ENCODE assay signal across 8 cellular contexts in the genomic region with DNA sequence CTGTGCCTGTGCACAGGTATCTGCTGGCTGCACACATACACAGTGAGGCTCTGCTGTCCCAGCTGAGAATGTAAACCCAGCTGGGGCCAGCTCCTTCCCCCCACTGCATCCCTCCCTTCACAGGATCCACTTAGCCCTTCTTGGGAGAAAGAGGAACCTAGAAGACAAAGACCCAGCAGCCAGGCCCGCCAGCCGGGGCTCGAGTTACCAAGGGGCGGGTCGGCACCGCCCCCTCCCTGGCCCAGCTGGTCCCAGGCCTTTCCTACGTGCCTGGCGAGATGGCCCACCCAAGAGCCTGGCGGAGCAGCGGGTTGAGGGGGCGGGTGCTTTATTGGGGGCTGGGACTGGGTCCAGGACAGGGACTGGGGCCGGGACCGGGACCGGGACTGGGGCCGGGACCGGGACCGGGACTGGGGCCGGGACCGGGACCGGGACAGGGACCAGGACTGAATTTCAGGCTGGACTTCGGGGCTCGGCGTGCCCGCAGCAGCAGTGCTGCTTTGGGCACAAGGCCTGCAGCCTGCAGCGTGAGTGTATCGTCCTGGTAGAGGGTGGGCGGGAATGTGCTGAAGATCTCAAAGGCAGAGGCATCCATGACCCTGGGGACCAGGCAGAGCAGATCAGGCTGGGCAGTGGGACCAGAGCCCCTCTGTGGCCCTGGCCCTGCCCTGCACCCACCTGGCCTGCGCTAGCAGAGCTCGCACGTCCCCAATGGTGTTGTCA. TPM values are rescaled to one million over a fixed set of nuclear protein-coding genes. Genes with fewer than 3 reads are reported as not detected.
A peak's percentile ranks its signal among the peaks of the same experiment; 100 is the strongest.
DNase-seq lines count a peak whose midpoint lies in the region; ATAC-seq and TF ChIP-seq lines count a peak whose summit lies in the region.

No MANE protein-coding gene starts in this region.

- H3K36me3 Mint-ChIP-seq in activated CD4-positive, alpha-beta T cell treated with anti-CD3 and anti-CD28 coated beads, Interleukin-2, amount 10 ng/mL, durations not matched to agents 24 days and 14 days (ENCODE audit: low read depth): peaks cover 52% of the 10 kb centered on the region
- peaks cover 37% of the 10 kb centered on the region for H3K36me3 Mint-ChIP-seq in activated B cell treated with CpG ODN at 0.5 μM for 24 hours (ENCODE audit: low read depth)

- TF ChIP-seq CTCF in activated B cell treated with CpG ODN at 0.5 μM for 24 hours (IDR thresholded peaks at IDR 0.05) (no peak), testis (IDR thresholded peaks at IDR 0.05) (no peak)

- no peak overlapping the region for H3K9ac ChIP-seq in iPS-15b (ENCODE audit: low read depth, low read length)

- ATAC-seq in activated B cell treated with CpG ODN at 0.5 μM for 24 hours (ENCODE audit: low read depth) (no peak), left lobe of liver (no peak), HG02588 (IDR thresholded peaks at IDR 0.05; ENCODE audit: unreplicated experiment) (no peak)

- peak overlapping the region; percentile 44 to 50 for H3K27ac ChIP-seq in testis

- H3K9me3 ChIP-seq in iPS-15b (ENCODE audit: control insufficient read depth, insufficient read depth, low read length): no peaks in the 10 kb centered on the region
- H3K9me3 ChIP-seq in testis: no peaks in the 10 kb centered on the region

- H3K36me3 ChIP-seq in iPS-15b (ENCODE audit: control insufficient read depth, insufficient read depth, low read length): peaks cover 10% of the 10 kb centered on the region
- H3K36me3 ChIP-seq in testis (ENCODE audit: low read depth, missing control alignments): no peaks in the 10 kb centered on the region

- 47 to 90% methylated on average over 5 to 30 of the region's 30 CpGs for WGBS in testis, 2 donors

- H3K4me3 Mint-ChIP-seq in activated CD4-positive, alpha-beta T cell treated with anti-CD3 and anti-CD28 coated beads, Interleukin-2, amount 10 ng/mL, durations not matched to agents 24 days and 14 days: peak overlapping the region; percentile 96
- H3K4me3 Mint-ChIP-seq in activated B cell treated with CpG ODN at 0.5 μM for 24 hours: peak overlapping the region; percentile 88

- H3K4me1 Mint-ChIP-seq in activated CD4-positive, alpha-beta T cell treated with anti-CD3 and anti-CD28 coated beads, Interleukin-2, amount 10 ng/mL, durations not matched to agents 24 days and 14 days: peaks cover 73% of the 10 kb centered on the region
- H3K4me1 Mint-ChIP-seq in activated B cell treated with CpG ODN at 0.5 μM for 24 hours: peaks cover 83% of the 10 kb centered on the region

- H3K4me1 ChIP-seq in iPS-15b (ENCODE audit: control insufficient read depth, insufficient read depth, low read length) (peaks cover 25% of the 10 kb centered on the region), testis (peaks cover 32% of the 10 kb centered on the region)

- H3K4me3 ChIP-seq in iPS-15b (ENCODE audit: low read depth, low read length) (peak overlapping the region; percentile 39), testis (no peak overlapping the region)

- TF ChIP-seq POLR2A in testis (IDR thresholded peaks at IDR 0.05): no peak

- CTCF ChIA-PET in activated B cell treated with CpG ODN at 0.5 μM for 24 hours (lab: Charles Lee): interaction anchor here (9.3 kb wide), 1 partner anchor 37 kb away, joined by 240 read pairs; a partner anchor contains a TSS

- no peaks in the 10 kb centered on the region for H3K27me3 ChIP-seq in iPS-15b (ENCODE audit: control insufficient read depth, insufficient read depth, low read length)
- H3K27me3 ChIP-seq in testis: no peaks in the 10 kb centered on the region

- H3K27ac Mint-ChIP-seq in activated CD4-positive, alpha-beta T cell treated with anti-CD3 and anti-CD28 coated beads, Interleukin-2, amount 10 ng/mL, durations not matched to agents 24 days and 14 days: peak overlapping the region; percentile 98
- peak overlapping the region; percentile 100 for H3K27ac Mint-ChIP-seq in activated B cell treated with CpG ODN at 0.5 μM for 24 hours

- POLR2A ChIA-PET in activated B cell treated with CpG ODN at 0.5 μM for 24 hours (lab: Charles Lee): interaction anchor here (3.1 to 21.5 kb wide), 2 partner anchors 38 to 48 kb away, joined by 9 to 1638 read pairs; a partner anchor contains a TSS

- intact Hi-C loops in activated CD4-positive, alpha-beta T cell treated with anti-CD3 and anti-CD28 coated beads, Interleukin-2, amount 10 ng/mL, durations not matched to agents 24 days and 14 days (cut with micrococcal nuclease): no loop called here
- intact Hi-C loops in activated B cell treated with CpG ODN at 0.5 μM for 24 hours (cut with micrococcal nuclease) (loop anchor here (10.0 kb wide), 1 partner anchor 1083 kb away; a partner anchor contains a TSS), testis (cut with DNase I; ENCODE audit: low total_unique reads) (no loop called here)

- H3K27me3 Mint-ChIP-seq in activated CD4-positive, alpha-beta T cell treated with anti-CD3 and anti-CD28 coated beads, Interleukin-2, amount 10 ng/mL, durations not matched to agents 24 days and 14 days: no peaks in the 10 kb centered on the region
- H3K27me3 Mint-ChIP-seq in activated B cell treated with CpG ODN at 0.5 μM for 24 hours: no peaks in the 10 kb centered on the region

- H3K9me3 Mint-ChIP-seq in activated CD4-positive, alpha-beta T cell treated with anti-CD3 and anti-CD28 coated beads, Interleukin-2, amount 10 ng/mL, durations not matched to agents 24 days and 14 days: no peaks in the 10 kb centered on the region
- no peaks in the 10 kb centered on the region for H3K9me3 Mint-ChIP-seq in activated B cell treated with CpG ODN at 0.5 μM for 24 hours

- peak; percentile 60 for DNase-seq in activated CD4-positive, alpha-beta T cell treated with anti-CD3 and anti-CD28 coated beads, Interleukin-2, amount 10 ng/mL, durations not matched to agents 24 days and 14 days
- no peak for DNase-seq in activated CD4-positive, alpha-beta T cell treated with anti-CD3 and anti-CD28 coated beads, Interleukin-2, amount 50 U/mL, for 48 hours
- DNase-seq in activated B cell treated with CpG ODN at 0.5 μM for 24 hours (no peak), testis (peak; percentile 52), left lobe of liver (ENCODE audit: low spot score) (no peak)
- no peak for DNase-seq in stimulated activated CD4-positive, alpha-beta T cell treated with anti-CD3 and anti-CD28 coated beads, Interleukin-4, amount 100 ng/mL, for 1 hour

RNA-seq across cellular contexts. Expression of a gene that starts 2.2 kb away (rescaled TPM):
- 463 and 474 TPM in 2 replicates for total RNA-seq in activated CD4-positive, alpha-beta T cell treated with anti-CD3 and anti-CD28 coated beads, Interleukin-2, amount 10 ng/mL, durations not matched to agents 24 days and 14 days
- total RNA-seq in activated B cell treated with CpG ODN at 0.5 μM for 24 hours: 265 and 285 TPM in 2 replicates
- 10 to 100 TPM; 24.4 to 25.4 TPM for total RNA-seq in testis
- 76.6 TPM for polyA plus RNA-seq in testis (ENCODE audit: insufficient read depth, low read depth, low replicate concordance)
- total RNA-seq in left lobe of liver: 31.5 TPM

RNA-seq across cellular contexts. Expression of a gene that starts 24.3 kb away (rescaled TPM):
- 17.1 and 19.0 TPM in 2 replicates for total RNA-seq in activated CD4-positive, alpha-beta T cell treated with anti-CD3 and anti-CD28 coated beads, Interleukin-2, amount 10 ng/mL, durations not matched to agents 24 days and 14 days
- 35.5 and 36.9 TPM in 2 replicates for total RNA-seq in activated B cell treated with CpG ODN at 0.5 μM for 24 hours
- 10 to 100 TPM; 39.7 to 51.7 TPM for total RNA-seq in testis
- 65.9 TPM for polyA plus RNA-seq in testis (ENCODE audit: insufficient read depth, low read depth, low replicate concordance)
- 7.8 TPM for total RNA-seq in left lobe of liver

RNA-seq across cellular contexts. Expression of a gene that starts 35.6 kb away (rescaled TPM):
- 295 and 297 TPM in 2 replicates for total RNA-seq in activated CD4-positive, alpha-beta T cell treated with anti-CD3 and anti-CD28 coated beads, Interleukin-2, amount 10 ng/mL, durations not matched to agents 24 days and 14 days
- total RNA-seq in activated B cell treated with CpG ODN at 0.5 μM for 24 hours (449 and 499 TPM in 2 replicates), testis (1 to 10 TPM in 1 of 2 donors, not detected in 1; 3.0 TPM), left lobe of liver (3.0 TPM)
- polyA plus RNA-seq in testis (ENCODE audit: insufficient read depth, low read depth, low replicate concordance): 23.8 TPM

RNA-seq across cellular contexts. Expression of a gene that starts 48.1 kb away (rescaled TPM):
- total RNA-seq in activated CD4-positive, alpha-beta T cell treated with anti-CD3 and anti-CD28 coated beads, Interleukin-2, amount 10 ng/mL, durations not matched to agents 24 days and 14 days: 39.3 and 40.8 TPM in 2 replicates
- total RNA-seq in activated B cell treated with CpG ODN at 0.5 μM for 24 hours (13.8 and 16.4 TPM in 2 replicates), testis (10 to 100 TPM; 52.1 to 61.8 TPM), left lobe of liver (5.5 TPM)
- 82.5 TPM for polyA plus RNA-seq in testis (ENCODE audit: insufficient read depth, low read depth, low replicate concordance)

Comparison
In these comparisons a context has a peak if more than half of its experiments do, and no peak if none do; other contexts are left out.
1. DNase-seq: peak in activated CD4-positive, alpha-beta T cell treated with anti-CD3 and anti-CD28 coated beads, Interleukin-2, amount 10 ng/mL, durations not matched to agents 24 days and 14 days (single experiment) and testis (single experiment); none in activated CD4-positive, alpha-beta T cell treated with anti-CD3 and anti-CD28 coated beads, Interleukin-2, amount 50 U/mL, for 48 hours (0 of 2), activated B cell treated with CpG ODN at 0.5 μM for 24 hours (single experiment), left lobe of liver (single experiment) and stimulated activated CD4-positive, alpha-beta T cell treated with anti-CD3 and anti-CD28 coated beads, Interleukin-4, amount 100 ng/mL, for 1 hour (single experiment).
2. RNA of a gene that starts 35.6 kb away (total RNA-seq): 449 to 499 TPM in activated B cell treated with CpG ODN at 0.5 μM for 24 hours and 295 to 297 TPM in activated CD4-positive, alpha-beta T cell treated with anti-CD3 and anti-CD28 coated beads, Interleukin-2, amount 10 ng/mL, durations not matched to agents 24 days and 14 days; 3.0 TPM in left lobe of liver (single experiment) and 3.0 TPM in testis; every median in the first group is over 10 times any median in the second.